In the genomic region with DNA sequence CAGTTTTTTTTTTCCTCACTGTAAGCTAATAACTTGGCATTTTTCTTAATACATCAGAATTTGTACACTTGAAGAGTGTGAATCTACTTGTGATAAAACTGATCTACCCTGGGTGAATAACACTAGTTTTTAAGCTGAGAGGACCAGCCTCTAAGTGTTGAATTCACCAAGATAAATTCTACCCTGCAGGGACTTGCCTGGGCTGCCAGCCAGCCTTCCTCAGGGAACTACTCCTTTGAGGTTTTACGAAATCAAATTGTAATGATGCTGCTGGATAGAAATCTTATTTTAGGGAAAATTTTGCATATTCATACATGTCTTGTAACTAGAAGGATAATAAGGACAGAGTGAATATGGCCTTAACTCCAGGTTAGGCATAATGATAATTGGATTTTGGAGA, we compare ENCODE assay signal across 16 cellular contexts. TPM values are rescaled to one million over a fixed set of nuclear protein-coding genes. Genes with fewer than 3 reads are reported as not detected.
DNase-seq lines count a peak whose midpoint lies in the region; ATAC-seq, FAIRE-seq and TF ChIP-seq lines count a peak whose summit lies in the region.
"Had no signal": no experiment of that assay in that cellular context is flagged by ENCODE, and none has a peak within 500 bp of the region (broad histone marks: within the 10 kb centered on the region; RNA-seq: fewer than 3 reads in every experiment).

No MANE protein-coding gene starts in this region.

- intact Hi-C loops in HepG2 (cut with micrococcal nuclease; ENCODE audit: unreplicated experiment): no loop called here
- intact Hi-C loops in right lobe of liver (cut with DNase I): no loop called here

- WGBS in HepG2 (ENCODE audit: low lambda C conversion rate): 86% methylated on average over 1 of the region's 1 CpG
- WGBS in right lobe of liver (ENCODE audit: insufficient coverage, low coverage, low lambda C conversion rate, missing lambda C conversion rate): 67% methylated on average over 1 of the region's 1 CpG

- H3K79me2 ChIP-seq in HepG2 (ENCODE audit: insufficient read depth, low read length): peaks cover 19% of the 10 kb centered on the region

- H3K9ac ChIP-seq in HepG2 (ENCODE audit: insufficient read depth, low read depth, low read length) (no peak overlapping the region), iPS-18a (ENCODE audit: low read length) (no peak overlapping the region)

- no peak for TF ChIP-seq EP300 in HepG2 (IDR thresholded peaks at IDR 0.05; ENCODE audit: low read depth in 2 of 2, low read length in 2 of 2)
- TF ChIP-seq EP300 in HepG2 (CRISPR knock-in tag; IDR thresholded peaks at IDR 0.05; ENCODE audit: borderline replicate concordance): no peak

- CTCF ChIA-PET in HepG2 (lab: Yijun Ruan, JAX; ENCODE audit: low intra/inter-chr PET ratio, low total read pairs): no interaction called here

- no peaks in the 10 kb centered on the region; a peak in 2 of 5 replicates for H3K27me3 ChIP-seq in HepG2 (ENCODE audit: control insufficient read depth in 1 of 2, insufficient read depth in 2 of 2, low read length in 2 of 2)
- no peaks in the 10 kb centered on the region for H3K27me3 ChIP-seq in right lobe of liver
- H3K27me3 ChIP-seq in iPS-18a (ENCODE audit: control insufficient read depth, insufficient read depth, low read length): no peaks in the 10 kb centered on the region
- H3K27me3 ChIP-seq in H7 (ENCODE audit: control insufficient read depth, insufficient read depth, low read length): no peaks in the 10 kb centered on the region
- H3K27me3 ChIP-seq: heart left ventricle had no signal

- H3K36me3 Mint-ChIP-seq in activated T-helper 17 cell treated with anti-CD3 and anti-CD28 coated beads, Interleukin-2, amount 50 U/mL, for 72 hours (ENCODE audit: low read depth): peaks cover 47% of the 10 kb centered on the region

- no TSS peak for BruUV-seq in HepG2 (replicated peaks; lab: Mats Ljungman, UMichigan)

- ATAC-seq in HepG2: no peak
- no peak for ATAC-seq in right lobe of liver
- no peak for ATAC-seq in activated T-helper 17 cell treated with anti-CD3 and anti-CD28 coated beads, Interleukin-2, amount 50 U/mL, for 72 hours (replicated peaks)
- ATAC-seq in HG03432 (IDR thresholded peaks at IDR 0.05; ENCODE audit: unreplicated experiment): no peak
- ATAC-seq: heart left ventricle had no signal

- peak overlapping the region; percentile 98 for H3K4me3 Mint-ChIP-seq in activated T-helper 17 cell treated with anti-CD3 and anti-CD28 coated beads, Interleukin-2, amount 50 U/mL, for 72 hours

- H3K4me1 ChIP-seq in HepG2 (ENCODE audit: insufficient read depth, low read length) (peaks cover 30% of the 10 kb centered on the region), right lobe of liver (peaks cover 0 to 8% (median 4%) of the 10 kb centered on the region in 4 donors), iPS-18a (ENCODE audit: control insufficient read depth, low read depth, low read length) (no peaks in the 10 kb centered on the region)
- H3K4me1 ChIP-seq: prostate gland had no signal

- H3K27ac ChIP-seq in HepG2 (ENCODE audit: extremely low read length, insufficient read depth, low read length) (no peak overlapping the region), right lobe of liver (no peak overlapping the region), iPS-18a (ENCODE audit: low read length) (no peak overlapping the region)
- H3K27ac ChIP-seq: heart left ventricle, prostate gland had no signal

- TF ChIP-seq POLR2A in HepG2 (IDR thresholded peaks at IDR 0.05; ENCODE audit: insufficient read depth in 1 of 2, low read depth in 2 of 2, low read length in 2 of 2) (no peak), right lobe of liver (IDR thresholded peaks at IDR 0.05) (no peak)

- peaks cover 22% of the 10 kb centered on the region for H3K4me1 Mint-ChIP-seq in activated T-helper 17 cell treated with anti-CD3 and anti-CD28 coated beads, Interleukin-2, amount 50 U/mL, for 72 hours

- H3K9me3 Mint-ChIP-seq in activated T-helper 17 cell treated with anti-CD3 and anti-CD28 coated beads, Interleukin-2, amount 50 U/mL, for 72 hours: no peaks in the 10 kb centered on the region

- no peaks in the 10 kb centered on the region for H3K27me3 Mint-ChIP-seq in activated T-helper 17 cell treated with anti-CD3 and anti-CD28 coated beads, Interleukin-2, amount 50 U/mL, for 72 hours

- peak overlapping the region; percentile 90; the same call in 1 of the 2 replicates for H3K4me2 ChIP-seq in HepG2 (ENCODE audit: low read depth, low read length)

- H3K36me3 ChIP-seq in HepG2 (replicated peaks in 1 of 2; ENCODE audit: control insufficient read depth in 1 of 2, insufficient read depth in 2 of 2, low read length in 2 of 2) (peaks cover 3 to 23% of the 10 kb centered on the region in 2 experiments), right lobe of liver (peaks cover 0 to 20% (median 9%) of the 10 kb centered on the region in 4 donors), iPS-18a (ENCODE audit: control insufficient read depth, low read depth, low read length) (peaks cover 22% of the 10 kb centered on the region), H7 (replicated peaks; ENCODE audit: control insufficient read depth, insufficient read depth, low read length) (peaks cover 10% of the 10 kb centered on the region)
- H3K36me3 ChIP-seq: prostate gland had no signal

- no peak overlapping the region for H3K27ac Mint-ChIP-seq in activated T-helper 17 cell treated with anti-CD3 and anti-CD28 coated beads, Interleukin-2, amount 50 U/mL, for 72 hours

- no peaks in the 10 kb centered on the region for H4K20me1 ChIP-seq in HepG2 (ENCODE audit: insufficient read depth, low read length)

- POLR2A ChIA-PET in HepG2 (lab: Yijun Ruan, JAX): no interaction called here

- no peak for FAIRE-seq in HepG2 (lab: Jason Lieb, UNC)

- TF ChIP-seq CTCF in HepG2 (CRISPR knock-in tag; IDR thresholded peaks at IDR 0.05) (no peak), right lobe of liver (IDR thresholded peaks at IDR 0.05) (no peak)

- no peak for TF ChIP-seq RAD21 in HepG2 (CRISPR knock-in tag; IDR thresholded peaks at IDR 0.05)

- no peak for DNase-seq in HepG2 (ENCODE audit: low spot score)
- DNase-seq in right lobe of liver: no peak
- DNase-seq in H7: no peak
- DNase-seq in NCI-H146 treated with DMSO at 0.1 percent for 48 hours (lab: John Stamatoyannopoulos, UW; ENCODE audit: unreplicated experiment): no peak
- DNase-seq in NCI-H2171 treated with DMSO at 0.1 percent for 48 hours (lab: John Stamatoyannopoulos, UW): no peak
- DNase-seq: amygdala; heart left ventricle; KG1; NCI-H187 treated with DMSO at 0.1 percent for 48 hours; OCI-M1; stimulated activated naive CD4-positive, alpha-beta T cell treated with Interleukin-2 at 50 U/mL for 16 hours had no signal

- H2AFZ ChIP-seq in HepG2 (ENCODE audit: low read length): no peak overlapping the region

- in situ Hi-C loops in HepG2 (cut with HindIII; ENCODE audit: extremely low pct_ligation_motif_present, low pct_unique_long_range_greater_than_20kb): no loop called here

- H3K9me3 ChIP-seq in HepG2 (ENCODE audit: low read length): no peaks in the 10 kb centered on the region
- H3K9me3 ChIP-seq in right lobe of liver: no peaks in the 10 kb centered on the region
- H3K9me3 ChIP-seq in iPS-18a (ENCODE audit: control insufficient read depth, low read depth, low read length): no peaks in the 10 kb centered on the region
- H3K9me3 ChIP-seq: heart left ventricle, prostate gland had no signal

- H3K4me3 ChIP-seq in HepG2 (replicated peaks in 1 of 3; ENCODE audit: insufficient read depth in 1 of 3, low read depth in 2 of 3, low read length in 3 of 3) (no peak overlapping the region; a peak in 1 of 6 replicates), right lobe of liver (no peak overlapping the region), iPS-18a (ENCODE audit: low read length) (peak overlapping the region; percentile 1), H7 (ENCODE audit: insufficient read depth, low read depth, low read length) (no peak overlapping the region)

RNA-seq across cellular contexts. Expression of gene MED21, which starts 1.9 kb away (rescaled TPM):
- total RNA-seq in HepG2 (2016; rRNA removed; fragmentation: Illumina TruSeq; extraction: Trizol) (34.1 and 56.0 TPM in 2 replicates), right lobe of liver (10 to 100 TPM; 14.7 to 26.8 (median 20.6) TPM)
- 9.5 and 9.8 TPM in 2 replicates for total RNA-seq in HepG2 (2016; cell fraction: cytosol; rRNA removed; fragmentation: Illumina TruSeq; extraction: Trizol; ENCODE audit: low read depth)
- 33.2 and 54.7 TPM in 2 replicates for total RNA-seq in HepG2 (2016; cell fraction: insoluble cytoplasmic fraction; rRNA removed; fragmentation: Illumina TruSeq; extraction: Trizol)
- total RNA-seq in HepG2 (2016; cell fraction: membrane; rRNA removed; fragmentation: Illumina TruSeq; extraction: Trizol): 17.7 and 22.0 TPM in 2 replicates
- 27.3 and 28.4 TPM in 2 replicates for total RNA-seq in HepG2 (2016; cell fraction: nucleus; rRNA removed; fragmentation: Illumina TruSeq; extraction: Trizol)
- 19.2 and 19.4 TPM in 2 replicates for polyA plus RNA-seq in HepG2 (2011; rRNA removed)
- polyA plus RNA-seq in HepG2 (2011; cell fraction: cytosol; rRNA removed): 9.1 and 13.2 TPM in 2 replicates
- polyA plus RNA-seq in HepG2 (2011; cell fraction: nucleus; rRNA removed): 5.1 and 9.1 TPM in 2 replicates
- polyA plus RNA-seq in HepG2 (2012): 19.9 and 21.5 TPM in 2 replicates
- polyA plus RNA-seq in HepG2 (2016; cell fraction: cytosol; fragmentation: Illumina TruSeq; extraction: Trizol; ENCODE audit: low read depth): 5.8 and 7.0 TPM in 2 replicates
- polyA plus RNA-seq in HepG2 (2016; cell fraction: insoluble cytoplasmic fraction; fragmentation: Illumina TruSeq; extraction: Trizol; ENCODE audit: low read depth): 44.5 and 48.7 TPM in 2 replicates
- 13.2 and 14.0 TPM in 2 replicates for polyA plus RNA-seq in HepG2 (2016; cell fraction: membrane; fragmentation: Illumina TruSeq; extraction: Trizol; ENCODE audit: low read depth)
- polyA plus RNA-seq in HepG2 (2016; cell fraction: nucleus; fragmentation: Illumina TruSeq; extraction: Trizol; ENCODE audit: insufficient read depth, low read depth): 17.9 and 18.9 TPM in 2 replicates
- polyA minus RNA-seq in HepG2 (2011; rRNA and poly(A)+ RNA removed; ENCODE audit: low replicate concordance): 33.8 and 105 TPM in 2 replicates
- 24.2 and 29.0 TPM in 2 replicates for polyA minus RNA-seq in HepG2 (2011; cell fraction: cytosol; rRNA and poly(A)+ RNA removed)
- 38.4 and 40.3 TPM in 2 replicates for polyA minus RNA-seq in HepG2 (2011; cell fraction: nucleus; rRNA and poly(A)+ RNA removed)
- total RNA-seq in activated T-helper 17 cell treated with anti-CD3 and anti-CD28 coated beads, Interleukin-2, amount 50 U/mL, for 72 hours: 10 to 100 TPM; 32.6 to 36.0 TPM
- total RNA-seq in H7 (2014; rRNA removed; shearing (Covaris generic)): 35.2 and 43.2 TPM in 2 replicates

RNA-seq across cellular contexts. Expression of gene TM7SF3, which starts 10.1 kb away (rescaled TPM):
- total RNA-seq in HepG2 (2016; rRNA removed; fragmentation: Illumina TruSeq; extraction: Trizol) (94.4 and 116 TPM in 2 replicates), right lobe of liver (10 to 100 TPM; 38.4 to 75.1 (median 62.8) TPM)
- total RNA-seq in HepG2 (2016; cell fraction: cytosol; rRNA removed; fragmentation: Illumina TruSeq; extraction: Trizol; ENCODE audit: low read depth): 60.4 and 62.2 TPM in 2 replicates
- total RNA-seq in HepG2 (2016; cell fraction: insoluble cytoplasmic fraction; rRNA removed; fragmentation: Illumina TruSeq; extraction: Trizol): 97.5 and 107 TPM in 2 replicates
- 107 and 119 TPM in 2 replicates for total RNA-seq in HepG2 (2016; cell fraction: membrane; rRNA removed; fragmentation: Illumina TruSeq; extraction: Trizol)
- 83.7 and 117 TPM in 2 replicates for total RNA-seq in HepG2 (2016; cell fraction: nucleus; rRNA removed; fragmentation: Illumina TruSeq; extraction: Trizol)
- 92.4 and 142 TPM in 2 replicates for polyA plus RNA-seq in HepG2 (2011; rRNA removed)
- polyA plus RNA-seq in HepG2 (2011; cell fraction: cytosol; rRNA removed): 69.7 and 91.0 TPM in 2 replicates
- 57.6 and 67.7 TPM in 2 replicates for polyA plus RNA-seq in HepG2 (2011; cell fraction: nucleus; rRNA removed)
- polyA plus RNA-seq in HepG2 (2012): 42.4 and 42.9 TPM in 2 replicates
- 50.6 and 52.5 TPM in 2 replicates for polyA plus RNA-seq in HepG2 (2016; cell fraction: cytosol; fragmentation: Illumina TruSeq; extraction: Trizol; ENCODE audit: low read depth)
- 80.7 TPM in 2 replicates for polyA plus RNA-seq in HepG2 (2016; cell fraction: insoluble cytoplasmic fraction; fragmentation: Illumina TruSeq; extraction: Trizol; ENCODE audit: low read depth)
- polyA plus RNA-seq in HepG2 (2016; cell fraction: membrane; fragmentation: Illumina TruSeq; extraction: Trizol; ENCODE audit: low read depth): 85.7 and 89.6 TPM in 2 replicates
- 126 and 139 TPM in 2 replicates for polyA plus RNA-seq in HepG2 (2016; cell fraction: nucleus; fragmentation: Illumina TruSeq; extraction: Trizol; ENCODE audit: insufficient read depth, low read depth)
- polyA minus RNA-seq in HepG2 (2011; rRNA and poly(A)+ RNA removed; ENCODE audit: low replicate concordance): 371 and 424 TPM in 2 replicates
- polyA minus RNA-seq in HepG2 (2011; cell fraction: cytosol; rRNA and poly(A)+ RNA removed): 81.5 and 87.6 TPM in 2 replicates
- polyA minus RNA-seq in HepG2 (2011; cell fraction: nucleus; rRNA and poly(A)+ RNA removed): 59.6 and 73.8 TPM in 2 replicates
- 10 to 100 TPM; 30.7 to 42.7 TPM for total RNA-seq in activated T-helper 17 cell treated with anti-CD3 and anti-CD28 coated beads, Interleukin-2, amount 50 U/mL, for 72 hours
- 44.7 and 56.3 TPM in 2 replicates for total RNA-seq in H7 (2014; rRNA removed; shearing (Covaris generic))

RNA-seq across cellular contexts. Expression of gene C12orf71, which starts 58.1 kb away (rescaled TPM):
- total RNA-seq in HepG2 (2016; rRNA removed; fragmentation: Illumina TruSeq; extraction: Trizol): not detected in 2 replicates
- not detected in 2 replicates for total RNA-seq in HepG2 (2016; cell fraction: cytosol; rRNA removed; fragmentation: Illumina TruSeq; extraction: Trizol; ENCODE audit: low read depth)
- not detected in 2 replicates for total RNA-seq in HepG2 (2016; cell fraction: insoluble cytoplasmic fraction; rRNA removed; fragmentation: Illumina TruSeq; extraction: Trizol)
- total RNA-seq in HepG2 (2016; cell fraction: membrane; rRNA removed; fragmentation: Illumina TruSeq; extraction: Trizol): not detected in 2 replicates
- total RNA-seq in HepG2 (2016; cell fraction: nucleus; rRNA removed; fragmentation: Illumina TruSeq; extraction: Trizol): not detected in 2 replicates
- not detected in 2 replicates for polyA plus RNA-seq in HepG2 (2011; rRNA removed)
- not detected in 2 replicates for polyA plus RNA-seq in HepG2 (2011; cell fraction: cytosol; rRNA removed)
- polyA plus RNA-seq in HepG2 (2011; cell fraction: nucleus; rRNA removed): not detected in 2 replicates
- not detected in 2 replicates for polyA plus RNA-seq in HepG2 (2012)
- not detected in 2 replicates for polyA plus RNA-seq in HepG2 (2016; cell fraction: cytosol; fragmentation: Illumina TruSeq; extraction: Trizol; ENCODE audit: low read depth)
- not detected in 2 replicates for polyA plus RNA-seq in HepG2 (2016; cell fraction: insoluble cytoplasmic fraction; fragmentation: Illumina TruSeq; extraction: Trizol; ENCODE audit: low read depth)
- polyA plus RNA-seq in HepG2 (2016; cell fraction: membrane; fragmentation: Illumina TruSeq; extraction: Trizol; ENCODE audit: low read depth): not detected in 2 replicates
- polyA plus RNA-seq in HepG2 (2016; cell fraction: nucleus; fragmentation: Illumina TruSeq; extraction: Trizol; ENCODE audit: insufficient read depth, low read depth): not detected in 2 replicates
- not detected in 2 replicates for polyA minus RNA-seq in HepG2 (2011; rRNA and poly(A)+ RNA removed; ENCODE audit: low replicate concordance)
- not detected in 2 replicates for polyA minus RNA-seq in HepG2 (2011; cell fraction: cytosol; rRNA and poly(A)+ RNA removed)
- not detected in 2 replicates for polyA minus RNA-seq in HepG2 (2011; cell fraction: nucleus; rRNA and poly(A)+ RNA removed)
- not detected for total RNA-seq in right lobe of liver
- not detected for total RNA-seq in activated T-helper 17 cell treated with anti-CD3 and anti-CD28 coated beads, Interleukin-2, amount 50 U/mL, for 72 hours
- not detected in 2 replicates for total RNA-seq in H7 (2014; rRNA removed; shearing (Covaris generic))
- total RNA-seq: heart left ventricle, lower leg skin, prostate gland had no signal
- polyA plus RNA-seq: heart left ventricle had no signal
